In genomic region chr19:1538978-1539377, GRCh38 we compare ENCODE assay signal across 21 cellular contexts. TPM values are rescaled to one million over a fixed set of nuclear protein-coding genes. Genes with fewer than 3 reads are reported as not detected.
DNase-seq lines count a peak whose midpoint lies in the region; ATAC-seq and TF ChIP-seq lines count a peak whose summit lies in the region.
"Had no signal": no experiment of that assay in that cellular context is flagged by ENCODE, and none has a peak within 500 bp of the region (broad histone marks: within the 10 kb centered on the region; RNA-seq: fewer than 3 reads in every experiment).

No MANE protein-coding gene starts in this region.

- TF ChIP-seq CTCF in SK-N-SH (IDR thresholded peaks at IDR 0.05) (no peak), fibroblast of mammary gland (conservative IDR thresholded peaks at IDR 0.05; ENCODE audit: control insufficient read depth, insufficient read depth, low read depth, low read length) (no peak)

- H3K9me2 ChIP-seq in SK-N-SH = no peaks in the 10 kb centered on the region

- H3K27ac ChIP-seq in BLaER1 (no peak overlapping the region), SK-N-SH (ENCODE audit: low read depth in 2 of 2, low read length in 1 of 2) (no peak overlapping the region), rectal smooth muscle tissue (ENCODE audit: low read depth, low read length) (no peak overlapping the region)

- no peak overlapping the region for H2AFZ ChIP-seq in SK-N-SH (ENCODE audit: low read depth)

- H3K27me3 ChIP-seq in BLaER1 (no peaks in the 10 kb centered on the region), SK-N-SH (ENCODE audit: insufficient read depth) (no peaks in the 10 kb centered on the region), rectal smooth muscle tissue (ENCODE audit: control insufficient read depth, insufficient read depth, low read length) (no peaks in the 10 kb centered on the region)

- TF ChIP-seq EP300 in SK-N-SH (IDR thresholded peaks at IDR 0.05; ENCODE audit: borderline replicate concordance in 1 of 2, low read depth in 1 of 2, low read length in 1 of 2) = no peak

- H3K9me3 ChIP-seq in BLaER1 = no peaks in the 10 kb centered on the region
- H3K9me3 ChIP-seq in SK-N-SH = no peaks in the 10 kb centered on the region

- no peaks in the 10 kb centered on the region for H3F3A ChIP-seq in SK-N-SH (replicated peaks; ENCODE audit: insufficient read depth)

- TF ChIP-seq RAD21 in SK-N-SH (IDR thresholded peaks at IDR 0.05; ENCODE audit: low read length) = no peak

- H3K4me1 ChIP-seq in BLaER1 (peaks cover 29% of the 10 kb centered on the region), SK-N-SH (ENCODE audit: control insufficient read depth in 1 of 2, insufficient read depth in 2 of 2, low read depth in 1 of 2, low read length in 1 of 2) (peaks cover 0 to 5% of the 10 kb centered on the region in 2 experiments; a peak in 1 of 4 replicates), rectal smooth muscle tissue (ENCODE audit: control insufficient read depth, insufficient read depth, low read length) (peaks cover 8% of the 10 kb centered on the region)

- H3K4me2 ChIP-seq in BLaER1 = 0 out of 2 replicates have a peak overlapping the region, but pooled peaks have one; percentile 5
- peak overlapping the region; percentile 64 for H3K4me2 ChIP-seq in SK-N-SH

- CTCF ChIA-PET in SK-N-SH (lab: Yijun Ruan, JAX) = no interaction called here

- H3K9ac ChIP-seq in BLaER1 = no peak overlapping the region
- no peak overlapping the region for H3K9ac ChIP-seq in SK-N-SH
- no peak overlapping the region for H3K9ac ChIP-seq in rectal smooth muscle tissue (ENCODE audit: low read length)

- no peaks in the 10 kb centered on the region for H4K20me1 ChIP-seq in BLaER1
- no peaks in the 10 kb centered on the region for H4K20me1 ChIP-seq in SK-N-SH (ENCODE audit: insufficient read depth)

- intact Hi-C loops in posterior vena cava (cut with DNase I) = no loop called here

- H3K79me2 ChIP-seq in SK-N-SH (ENCODE audit: insufficient read depth) = no peaks in the 10 kb centered on the region

- ATAC-seq in GM19455 (IDR thresholded peaks at IDR 0.05; ENCODE audit: unreplicated experiment) = no peak

- POLR2A ChIA-PET in SK-N-SH (lab: Yijun Ruan, JAX) = no interaction called here

- H3K4me3 ChIP-seq in BLaER1 (no peak overlapping the region), SK-N-SH (ENCODE audit: low read depth in 2 of 2, low read length in 1 of 2) (no peak overlapping the region), fibroblast of mammary gland (ENCODE audit: control insufficient read depth, low read depth, low read length) (no peak overlapping the region), rectal smooth muscle tissue (ENCODE audit: low read length) (peak overlapping the region; percentile 27)
- H3K4me3 ChIP-seq: HAP-1 had no signal

- no peaks in the 10 kb centered on the region for H3K36me3 ChIP-seq in BLaER1
- no peaks in the 10 kb centered on the region for H3K36me3 ChIP-seq in SK-N-SH (replicated peaks in 1 of 2; ENCODE audit: control insufficient read depth in 1 of 2, insufficient read depth in 2 of 2, low read length in 1 of 2)
- H3K36me3 ChIP-seq in rectal smooth muscle tissue (ENCODE audit: control insufficient read depth, insufficient read depth, low read length) = no peaks in the 10 kb centered on the region
- H3K36me3 ChIP-seq: HAP-1 had no signal

- 13% methylated on average over 13 of the region's 15 CpGs for WGBS in SK-N-SH (ENCODE audit: low lambda C conversion rate)

- DNase-seq in SK-N-SH (no peak), fibroblast of mammary gland (ENCODE audit: low read depth) (peak; percentile 36), posterior vena cava (ENCODE audit: low spot score) (no peak), NCI-H2107 treated with DMSO at 0.1 percent for 48 hours (lab: John Stamatoyannopoulos, UW; ENCODE audit: unreplicated experiment) (no peak), islet precursor cell (no peak)
- DNase-seq: AML-193; CD4-positive, CD25-positive, alpha-beta regulatory T cell; DMS53; Kasumi-1; NCI-H1105; NCI-H187; NCI-H69; OCI-M1; SIG-M5 had no signal

TF ChIP-seq in SK-N-SH, 30 proteins besides CTCF, POLR2A, EP300 and RAD21:
- TF ChIP-seq GABPA (IDR thresholded peaks at IDR 0.05; ENCODE audit: low read depth) = no peak
- no peak for TF ChIP-seq GATA2 (CRISPR knock-in tag; IDR thresholded peaks at IDR 0.05)
- TF ChIP-seq YY1 (IDR thresholded peaks at IDR 0.05; ENCODE audit: low read depth) = no peak
- no peak for TF ChIP-seq ELF1 (IDR thresholded peaks at IDR 0.05)
- TF ChIP-seq CHD2 (IDR thresholded peaks at IDR 0.05; ENCODE audit: low read length, partially characterized antibody) = no peak
- no peak for TF ChIP-seq RXRA (IDR thresholded peaks at IDR 0.05; ENCODE audit: borderline replicate concordance, low read depth)
- TF ChIP-seq TEAD4 (IDR thresholded peaks at IDR 0.05; ENCODE audit: borderline replicate concordance, insufficient read depth) = no peak
- TF ChIP-seq SMC3 (IDR thresholded peaks at IDR 0.05; ENCODE audit: low read depth, low read length) = no peak
- TF ChIP-seq, protein P1, sequence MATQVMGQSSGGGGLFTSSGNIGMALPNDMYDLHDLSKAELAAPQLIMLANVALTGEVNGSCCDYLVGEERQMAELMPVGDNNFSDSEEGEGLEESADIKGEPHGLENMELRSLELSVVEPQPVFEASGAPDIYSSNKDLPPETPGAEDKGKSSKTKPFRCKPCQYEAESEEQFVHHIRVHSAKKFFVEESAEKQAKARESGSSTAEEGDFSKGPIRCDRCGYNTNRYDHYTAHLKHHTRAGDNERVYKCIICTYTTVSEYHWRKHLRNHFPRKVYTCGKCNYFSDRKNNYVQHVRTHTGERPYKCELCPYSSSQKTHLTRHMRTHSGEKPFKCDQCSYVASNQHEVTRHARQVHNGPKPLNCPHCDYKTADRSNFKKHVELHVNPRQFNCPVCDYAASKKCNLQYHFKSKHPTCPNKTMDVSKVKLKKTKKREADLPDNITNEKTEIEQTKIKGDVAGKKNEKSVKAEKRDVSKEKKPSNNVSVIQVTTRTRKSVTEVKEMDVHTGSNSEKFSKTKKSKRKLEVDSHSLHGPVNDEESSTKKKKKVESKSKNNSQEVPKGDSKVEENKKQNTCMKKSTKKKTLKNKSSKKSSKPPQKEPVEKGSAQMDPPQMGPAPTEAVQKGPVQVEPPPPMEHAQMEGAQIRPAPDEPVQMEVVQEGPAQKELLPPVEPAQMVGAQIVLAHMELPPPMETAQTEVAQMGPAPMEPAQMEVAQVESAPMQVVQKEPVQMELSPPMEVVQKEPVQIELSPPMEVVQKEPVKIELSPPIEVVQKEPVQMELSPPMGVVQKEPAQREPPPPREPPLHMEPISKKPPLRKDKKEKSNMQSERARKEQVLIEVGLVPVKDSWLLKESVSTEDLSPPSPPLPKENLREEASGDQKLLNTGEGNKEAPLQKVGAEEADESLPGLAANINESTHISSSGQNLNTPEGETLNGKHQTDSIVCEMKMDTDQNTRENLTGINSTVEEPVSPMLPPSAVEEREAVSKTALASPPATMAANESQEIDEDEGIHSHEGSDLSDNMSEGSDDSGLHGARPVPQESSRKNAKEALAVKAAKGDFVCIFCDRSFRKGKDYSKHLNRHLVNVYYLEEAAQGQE (IDR thresholded peaks at IDR 0.05; ENCODE audit: low read depth, low read length) = no peak
- TF ChIP-seq ZBTB33 (IDR thresholded peaks at IDR 0.05; ENCODE audit: borderline replicate concordance, low read depth) = no peak
- TF ChIP-seq, protein P2, sequence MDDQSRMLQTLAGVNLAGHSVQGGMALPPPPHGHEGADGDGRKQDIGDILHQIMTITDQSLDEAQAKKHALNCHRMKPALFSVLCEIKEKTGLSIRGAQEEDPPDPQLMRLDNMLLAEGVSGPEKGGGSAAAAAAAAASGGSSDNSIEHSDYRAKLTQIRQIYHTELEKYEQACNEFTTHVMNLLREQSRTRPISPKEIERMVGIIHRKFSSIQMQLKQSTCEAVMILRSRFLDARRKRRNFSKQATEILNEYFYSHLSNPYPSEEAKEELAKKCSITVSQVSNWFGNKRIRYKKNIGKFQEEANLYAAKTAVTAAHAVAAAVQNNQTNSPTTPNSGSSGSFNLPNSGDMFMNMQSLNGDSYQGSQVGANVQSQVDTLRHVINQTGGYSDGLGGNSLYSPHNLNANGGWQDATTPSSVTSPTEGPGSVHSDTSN (IDR thresholded peaks at IDR 0.05) = no peak
- TF ChIP-seq FOXM1 (IDR thresholded peaks at IDR 0.05; ENCODE audit: low read depth) = no peak

RNA-seq across cellular contexts. Expression of gene PLK5, which starts 15.1 kb away (rescaled TPM):
- polyA plus RNA-seq in SK-N-SH (2012; rRNA removed) = 0.03 TPM in 1 of 2 replicates, not detected in the other
- polyA plus RNA-seq in SK-N-SH (2012; cell fraction: cytosol; rRNA removed) = not detected in 2 replicates
- 0.35 and 0.39 TPM in 2 replicates for polyA plus RNA-seq in SK-N-SH (2012; cell fraction: nucleus; rRNA removed)
- not detected for total RNA-seq in posterior vena cava
- total RNA-seq: A673; CD4-positive, CD25-positive, alpha-beta regulatory T cell; HT-29; RPMI7951 had no signal
- polyA plus RNA-seq: CD4-positive, CD25-positive, alpha-beta regulatory T cell had no signal

RNA-seq across cellular contexts. Expression of gene ADAMTSL5, which starts 26.2 kb away (rescaled TPM):
- polyA plus RNA-seq in SK-N-SH (2012; rRNA removed) = 5.7 and 6.3 TPM in 2 replicates
- 2.8 and 3.8 TPM in 2 replicates for polyA plus RNA-seq in SK-N-SH (2012; cell fraction: cytosol; rRNA removed)
- 26.7 and 27.1 TPM in 2 replicates for polyA plus RNA-seq in SK-N-SH (2012; cell fraction: nucleus; rRNA removed)
- total RNA-seq in posterior vena cava = 1 to 10 TPM; 7.4 to 9.1 TPM

RNA-seq across cellular contexts. Expression of gene MEX3D, which starts 29.1 kb away (rescaled TPM):
- 11.5 and 14.9 TPM in 2 replicates for polyA plus RNA-seq in SK-N-SH (2012; rRNA removed)
- 6.4 and 11.6 TPM in 2 replicates for polyA plus RNA-seq in SK-N-SH (2012; cell fraction: cytosol; rRNA removed)
- polyA plus RNA-seq in SK-N-SH (2012; cell fraction: nucleus; rRNA removed) = 10.4 and 15.7 TPM in 2 replicates
- total RNA-seq in posterior vena cava = 10 to 100 TPM; 14.0 to 21.9 TPM

RNA-seq across cellular contexts. Expression of gene REEP6, which starts 48.0 kb away (rescaled TPM):
- polyA plus RNA-seq in SK-N-SH (2012; rRNA removed) = 6.8 and 9.1 TPM in 2 replicates
- polyA plus RNA-seq in SK-N-SH (2012; cell fraction: cytosol; rRNA removed) = 4.0 and 5.0 TPM in 2 replicates
- polyA plus RNA-seq in SK-N-SH (2012; cell fraction: nucleus; rRNA removed) = 5.8 and 6.7 TPM in 2 replicates
- total RNA-seq in posterior vena cava = 1 to 10 TPM in 1 of 2 donors, under 1 TPM in 1; 0.33 to 1.2 TPM

RNA-seq across cellular contexts. Expression of gene PCSK4, which starts 48.8 kb away (rescaled TPM):
- 5.8 and 6.6 TPM in 2 replicates for polyA plus RNA-seq in SK-N-SH (2012; rRNA removed)
- 1.1 and 1.5 TPM in 2 replicates for polyA plus RNA-seq in SK-N-SH (2012; cell fraction: cytosol; rRNA removed)
- polyA plus RNA-seq in SK-N-SH (2012; cell fraction: nucleus; rRNA removed) = 69.2 and 138 TPM in 2 replicates
- 1 to 10 TPM in 1 of 2 donors, under 1 TPM in 1; 0.52 to 1.8 TPM for total RNA-seq in posterior vena cava
